12 cellular contexts compared by ENCODE assay signal in genomic region chr1:51515982-51516638, GRCh38. TPM values are rescaled to one million over a fixed set of nuclear protein-coding genes. Genes with fewer than 3 reads are reported as not detected.
A peak's percentile ranks its signal among the peaks of the same experiment; 100 is the strongest.
DNase-seq lines count a peak whose midpoint lies in the region; ATAC-seq and TF ChIP-seq lines count a peak whose summit lies in the region.
"Had no signal": no experiment of that assay in that cellular context is flagged by ENCODE, and none has a peak within 500 bp of the region (broad histone marks: within the 10 kb centered on the region; RNA-seq: fewer than 3 reads in every experiment).

No MANE protein-coding gene starts in this region.

- H3K27me3 Mint-ChIP-seq in CD4-positive, CD25-positive, alpha-beta regulatory T cell, result no peaks in the 10 kb centered on the region
- H3K27me3 Mint-ChIP-seq in activated naive CD4-positive, alpha-beta T cell treated with anti-CD3 and anti-CD28 coated beads for 36 hours (ENCODE audit: low read depth), result no peaks in the 10 kb centered on the region

- H3K9me3 Mint-ChIP-seq in CD4-positive, CD25-positive, alpha-beta regulatory T cell, result no peaks in the 10 kb centered on the region
- H3K9me3 Mint-ChIP-seq in activated naive CD4-positive, alpha-beta T cell treated with anti-CD3 and anti-CD28 coated beads for 36 hours, result no peaks in the 10 kb centered on the region

- CTCF ChIA-PET in activated naive CD4-positive, alpha-beta T cell treated with anti-CD3 and anti-CD28 coated beads for 36 hours (lab: Charles Lee), result interaction anchor here (0.6 kb wide), 2 partner anchors 218 to 221 kb away, joined by 3 read pairs; no protein-coding TSS in a partner anchor

- peaks cover 53 to 83% (median 73%) of the 10 kb centered on the region in 4 donors for H3K4me1 Mint-ChIP-seq in CD4-positive, CD25-positive, alpha-beta regulatory T cell
- H3K4me1 Mint-ChIP-seq in activated naive CD4-positive, alpha-beta T cell treated with anti-CD3 and anti-CD28 coated beads for 36 hours (ENCODE audit: low read depth), result peaks cover 68% of the 10 kb centered on the region

- TF ChIP-seq CTCF in MM.1S (IDR thresholded peaks at IDR 0.05; ENCODE audit: low read length), result no peak
- TF ChIP-seq CTCF in colonic mucosa (IDR thresholded peaks at IDR 0.05), result no peak
- no peak for TF ChIP-seq CTCF in neutrophil (IDR thresholded peaks at IDR 0.05)

- peaks cover 79% of the 10 kb centered on the region for H3K4me1 ChIP-seq in CD4-positive, CD25-positive, alpha-beta regulatory T cell (ENCODE audit: control insufficient read depth, insufficient read depth, low read length, poor library complexity, severe bottlenecking)
- peaks cover 29% of the 10 kb centered on the region for H3K4me1 ChIP-seq in MM.1S (ENCODE audit: low read length)
- H3K4me1 ChIP-seq in colonic mucosa, result peaks cover 17% of the 10 kb centered on the region
- H3K4me1 ChIP-seq in neutrophil (ENCODE audit: control insufficient read depth in 1 of 2, insufficient read depth in 1 of 2, low read depth in 1 of 2, low read length in 1 of 2), result peaks cover 49 to 69% of the 10 kb centered on the region in 2 experiments

- peak overlapping the region; percentile 78 for H3K4me2 ChIP-seq in MM.1S (ENCODE audit: low read depth, low read length)

- H3K9ac ChIP-seq in MM.1S (ENCODE audit: low read length), result peak overlapping the region; percentile 2; the same call in 1 of the 2 replicates
- peak overlapping the region in 1 of 2 donors; percentile 28 for H3K9ac ChIP-seq in colonic mucosa (ENCODE audit: low read depth in 2 of 2, low read length in 2 of 2)

- peak overlapping the region; percentile 83 for H3K27ac ChIP-seq in CD4-positive, CD25-positive, alpha-beta regulatory T cell (ENCODE audit: insufficient read depth, low read length, poor library complexity, severe bottlenecking)
- no peak overlapping the region; the same call in 1 of the 2 replicates for H3K27ac ChIP-seq in MM.1S (ENCODE audit: low read length)
- H3K27ac ChIP-seq in colonic mucosa, result peak overlapping the region; percentile 2
- H3K27ac ChIP-seq in neutrophil, result peak overlapping the region; percentile 93
- H3K27ac ChIP-seq: HL-60 had no signal

- no peak for ATAC-seq in CD4-positive, CD25-positive, alpha-beta regulatory T cell (ENCODE audit: low read depth in 2 of 2)
- no peak for ATAC-seq in GM21381 (IDR thresholded peaks at IDR 0.05; ENCODE audit: unreplicated experiment)

- DNase-seq in CD4-positive, CD25-positive, alpha-beta regulatory T cell, result no peak
- DNase-seq in MM.1S, result no peak
- DNase-seq in colonic mucosa, result no peak
- DNase-seq in COR-L47 (lab: John Stamatoyannopoulos, UW), result no peak
- no peak for DNase-seq in activated naive CD4-positive, alpha-beta T cell treated with anti-CD3 and anti-CD28 coated beads for 36 hours
- DNase-seq in NCI-H1092 (lab: John Stamatoyannopoulos, UW), result no peak
- DNase-seq: effector CD8-positive, alpha-beta T cell; NCI-H1930 had no signal

- H3K36me3 Mint-ChIP-seq in CD4-positive, CD25-positive, alpha-beta regulatory T cell, result no peaks in the 10 kb centered on the region
- peaks cover 5% of the 10 kb centered on the region for H3K36me3 Mint-ChIP-seq in activated naive CD4-positive, alpha-beta T cell treated with anti-CD3 and anti-CD28 coated beads for 36 hours (ENCODE audit: low read depth)

- H2AFZ ChIP-seq in MM.1S (ENCODE audit: low read length), result no peak overlapping the region

- no peaks in the 10 kb centered on the region for H3K36me3 ChIP-seq in CD4-positive, CD25-positive, alpha-beta regulatory T cell (ENCODE audit: control insufficient read depth, insufficient read depth, low read length)
- H3K36me3 ChIP-seq in MM.1S (replicated peaks; ENCODE audit: insufficient read depth, low read length) (no peaks in the 10 kb centered on the region), colonic mucosa (no peaks in the 10 kb centered on the region), neutrophil (no peaks in the 10 kb centered on the region)
- H3K36me3 ChIP-seq: HAP-1 had no signal

- H3K9me2 ChIP-seq in MM.1S (replicated peaks; ENCODE audit: insufficient read depth, low read length), result no peaks in the 10 kb centered on the region

- H3K4me3 ChIP-seq in CD4-positive, CD25-positive, alpha-beta regulatory T cell (ENCODE audit: low read depth, low read length), result peak overlapping the region; percentile 95
- peak overlapping the region; percentile 100 for H3K4me3 ChIP-seq in MM.1S (ENCODE audit: low read length)
- H3K4me3 ChIP-seq in colonic mucosa, result no peak overlapping the region
- H3K4me3 ChIP-seq in neutrophil (ENCODE audit: low read depth in 1 of 2, low read length in 1 of 2), result no peak overlapping the region

- intact Hi-C loops in colonic mucosa (cut with DNase I), result no loop called here
- intact Hi-C loops in activated naive CD4-positive, alpha-beta T cell treated with anti-CD3 and anti-CD28 coated beads for 36 hours (cut with micrococcal nuclease), result loop anchor here (5.0 kb wide), 3 partner anchors 279 to 851 kb away; partner anchors contain the start of genes CC2D1B and RNF11

- peaks cover 75% of the 10 kb centered on the region for H3K79me2 ChIP-seq in MM.1S (ENCODE audit: low read length)

- peak overlapping the region; percentile 75 to 97 (median 89) for H3K27ac Mint-ChIP-seq in CD4-positive, CD25-positive, alpha-beta regulatory T cell
- H3K27ac Mint-ChIP-seq in activated naive CD4-positive, alpha-beta T cell treated with anti-CD3 and anti-CD28 coated beads for 36 hours, result no peak overlapping the region

- H3K27me3 ChIP-seq in CD4-positive, CD25-positive, alpha-beta regulatory T cell (ENCODE audit: control insufficient read depth, insufficient read depth, low read length), result no peaks in the 10 kb centered on the region
- H3K27me3 ChIP-seq in MM.1S (replicated peaks; ENCODE audit: insufficient read depth, low read length), result no peaks in the 10 kb centered on the region
- no peaks in the 10 kb centered on the region for H3K27me3 ChIP-seq in colonic mucosa
- H3K27me3 ChIP-seq in neutrophil, result no peaks in the 10 kb centered on the region

- H3K9me3 ChIP-seq in CD4-positive, CD25-positive, alpha-beta regulatory T cell (ENCODE audit: control insufficient read depth in 2 of 2, low read length in 2 of 2), result no peaks in the 10 kb centered on the region
- H3K9me3 ChIP-seq in MM.1S (replicated peaks; ENCODE audit: insufficient read depth, low read length) (no peaks in the 10 kb centered on the region), colonic mucosa (no peaks in the 10 kb centered on the region), neutrophil (no peaks in the 10 kb centered on the region)
- H3K9me3 ChIP-seq: HAP-1 had no signal

- peaks cover 34% of the 10 kb centered on the region for H3F3A ChIP-seq in MM.1S (ENCODE audit: insufficient read depth, low read length)

- H3K4me3 Mint-ChIP-seq in CD4-positive, CD25-positive, alpha-beta regulatory T cell, result peak overlapping the region; percentile 92 to 99 (median 96)
- no peak overlapping the region for H3K4me3 Mint-ChIP-seq in activated naive CD4-positive, alpha-beta T cell treated with anti-CD3 and anti-CD28 coated beads for 36 hours

- H4K20me1 ChIP-seq in MM.1S (ENCODE audit: insufficient read depth, low read length), result no peaks in the 10 kb centered on the region

RNA-seq across cellular contexts. Expression of gene EPS15, which starts 3.0 kb away (rescaled TPM):
- total RNA-seq in CD4-positive, CD25-positive, alpha-beta regulatory T cell, result 135 TPM
- polyA plus RNA-seq in CD4-positive, CD25-positive, alpha-beta regulatory T cell, result 10 to 100 TPM; 58.5 to 84.1 (median 73.8) TPM
- total RNA-seq in colonic mucosa, result 10 to 100 TPM; 40.3 to 55.8 TPM
- total RNA-seq in activated naive CD4-positive, alpha-beta T cell treated with anti-CD3 and anti-CD28 coated beads for 36 hours, result 10 to 100 TPM; 56.0 to 57.0 TPM

Comparison
In these comparisons a context has a peak if more than half of its experiments do, and no peak if none do; other contexts are left out.
1. H3K4me3 ChIP-seq: peak in CD4-positive, CD25-positive, alpha-beta regulatory T cell (single experiment) and MM.1S (single experiment); none in colonic mucosa (single experiment) and neutrophil (0 of 2).